ENCODE assay signal across 17 cellular contexts in the genomic region with DNA sequence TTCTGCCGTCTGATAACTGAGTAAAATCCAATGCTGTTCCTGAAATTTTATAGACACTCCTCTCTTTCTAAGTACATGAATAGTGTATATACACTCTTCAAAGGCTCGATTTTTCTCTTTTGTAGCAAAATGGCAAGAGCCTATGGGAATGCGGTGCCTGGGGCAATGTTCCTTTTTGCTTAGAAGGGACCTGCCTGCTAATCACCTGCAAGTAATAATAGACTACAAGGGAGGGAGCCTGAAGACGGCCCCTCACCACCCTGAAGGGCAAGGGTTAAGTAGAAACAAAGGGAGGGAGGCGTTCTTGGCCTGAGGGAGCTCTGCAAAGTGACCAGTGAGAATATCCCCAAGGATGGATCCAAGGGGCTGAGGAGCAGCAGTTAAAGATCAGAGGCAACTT.
DNase-seq lines count a peak whose midpoint lies in the region; ATAC-seq and TF ChIP-seq lines count a peak whose summit lies in the region.
"Had no signal": no experiment of that assay in that cellular context is flagged by ENCODE, and none has a peak within 500 bp of the region (broad histone marks: within the 10 kb centered on the region; RNA-seq: fewer than 3 reads in every experiment).

No MANE protein-coding gene starts in this region.

- peak; percentile 59 for ATAC-seq in WTC11
- ATAC-seq: GM12878, HepG2 had no signal

- H2AFZ ChIP-seq in hepatocyte (no peak overlapping the region), MM.1S (ENCODE audit: low read length) (no peak overlapping the region)

- DNase-seq in ELF-1 (ENCODE audit: low read depth, low spot score): peak; percentile 89
- no peak for DNase-seq in WTC11 (ENCODE audit: low spot score)
- DNase-seq in hepatocyte (ENCODE audit: low spot score): no peak
- peak; percentile 17 for DNase-seq in neural crest cell (ENCODE audit: low read depth, low spot score)
- no peak for DNase-seq in MM.1S
- no peak for DNase-seq in MG63
- DNase-seq in GOT3 (lab: John Stamatoyannopoulos, UW): no peak
- no peak for DNase-seq in A172 (ENCODE audit: low spot score)
- DNase-seq: 8988T; ACHN; CD4-positive, CD25-positive, alpha-beta regulatory T cell; DMS53; HCEC 1CT; HFFc6 had no signal

- H3K9me3 ChIP-seq in hepatocyte (ENCODE audit: low read depth) (no peaks in the 10 kb centered on the region), MM.1S (replicated peaks; ENCODE audit: insufficient read depth, low read length) (no peaks in the 10 kb centered on the region), MG63 (no peaks in the 10 kb centered on the region; the same call in 1 of the 2 replicates)
- H3K9me3 ChIP-seq: BLaER1 treated with 17β-estradiol and CSF1 and Interleukin-3, amounts not matched to agents 10 nM and 100 nM had no signal

- no peak overlapping the region for H3K27ac ChIP-seq in hepatocyte
- no peak overlapping the region for H3K27ac ChIP-seq in MM.1S (ENCODE audit: low read length)
- H3K27ac ChIP-seq: BLaER1 treated with 17β-estradiol and CSF1 and Interleukin-3, amounts not matched to agents 10 nM and 100 nM had no signal

- TF ChIP-seq CTCF in WTC11 (IDR thresholded peaks at IDR 0.05) (no peak), hepatocyte (IDR thresholded peaks at IDR 0.05; ENCODE audit: poor library complexity) (no peak), neural crest cell (conservative IDR thresholded peaks at IDR 0.05) (no peak), MM.1S (IDR thresholded peaks at IDR 0.05; ENCODE audit: low read length) (no peak)

- WGBS in hepatocyte (ENCODE audit: low lambda C conversion rate, missing lambda C conversion rate): 40% methylated on average over 5 of the region's 5 CpGs

- H3K9me3 Mint-ChIP-seq in WTC11: 0 out of 2 replicates have a peak, but pooled peaks cover 4% of the 10 kb centered on the region
- H3K9me3 Mint-ChIP-seq in neural crest cell: no peaks in the 10 kb centered on the region

- H4K20me1 ChIP-seq in hepatocyte (ENCODE audit: insufficient read depth, poor library complexity, severe bottlenecking): no peaks in the 10 kb centered on the region
- H4K20me1 ChIP-seq in MM.1S (ENCODE audit: insufficient read depth, low read length): no peaks in the 10 kb centered on the region
- H4K20me1 ChIP-seq: BLaER1 treated with 17β-estradiol and CSF1 and Interleukin-3, amounts not matched to agents 10 nM and 100 nM had no signal

- H3K36me3 Mint-ChIP-seq in WTC11: no peaks in the 10 kb centered on the region
- H3K36me3 Mint-ChIP-seq in neural crest cell (ENCODE audit: low read depth): peaks cover 2% of the 10 kb centered on the region
- H3K36me3 Mint-ChIP-seq: CD4-positive, CD25-positive, alpha-beta regulatory T cell had no signal

- peak overlapping the region; percentile 62 for H3K4me2 ChIP-seq in hepatocyte
- H3K4me2 ChIP-seq in MM.1S (ENCODE audit: low read depth, low read length): no peak overlapping the region
- H3K4me2 ChIP-seq: BLaER1 treated with 17β-estradiol and CSF1 and Interleukin-3, amounts not matched to agents 10 nM and 100 nM had no signal

- H3K4me3 ChIP-seq in hepatocyte: no peak overlapping the region
- H3K4me3 ChIP-seq in MM.1S (ENCODE audit: low read length): no peak overlapping the region
- H3K4me3 ChIP-seq in MG63: no peak overlapping the region
- H3K4me3 ChIP-seq: BLaER1 treated with 17β-estradiol and CSF1 and Interleukin-3, amounts not matched to agents 10 nM and 100 nM; GM12878 had no signal

- H3K27ac Mint-ChIP-seq in WTC11: 0 out of 2 replicates have a peak overlapping the region, but pooled peaks have one; percentile 20
- peak overlapping the region; percentile 51 for H3K27ac Mint-ChIP-seq in neural crest cell (ENCODE audit: unreplicated experiment)
- H3K27ac Mint-ChIP-seq: CD4-positive, CD25-positive, alpha-beta regulatory T cell; HFFc6 had no signal

- H3K4me1 Mint-ChIP-seq in WTC11 (peaks cover 22% of the 10 kb centered on the region), neural crest cell (peaks cover 12% of the 10 kb centered on the region)
- H3K4me1 Mint-ChIP-seq: CD4-positive, CD25-positive, alpha-beta regulatory T cell had no signal

- H3K27me3 Mint-ChIP-seq in WTC11 (ENCODE audit: low read depth) (no peaks in the 10 kb centered on the region), neural crest cell (ENCODE audit: low read depth) (no peaks in the 10 kb centered on the region)
- H3K27me3 Mint-ChIP-seq: CD4-positive, CD25-positive, alpha-beta regulatory T cell had no signal

- H3K27me3 ChIP-seq in hepatocyte (no peaks in the 10 kb centered on the region), MM.1S (replicated peaks; ENCODE audit: insufficient read depth, low read length) (no peaks in the 10 kb centered on the region), MG63 (no peaks in the 10 kb centered on the region)
- H3K27me3 ChIP-seq: BLaER1 treated with 17β-estradiol and CSF1 and Interleukin-3, amounts not matched to agents 10 nM and 100 nM had no signal

- H3F3A ChIP-seq in MM.1S (ENCODE audit: insufficient read depth, low read length): no peaks in the 10 kb centered on the region

- no peaks in the 10 kb centered on the region for H3K36me3 ChIP-seq in hepatocyte (replicated peaks; ENCODE audit: insufficient read depth, low read depth)
- H3K36me3 ChIP-seq in MM.1S (replicated peaks; ENCODE audit: insufficient read depth, low read length): no peaks in the 10 kb centered on the region
- H3K36me3 ChIP-seq in MG63: no peaks in the 10 kb centered on the region
- H3K36me3 ChIP-seq: BLaER1 treated with 17β-estradiol and CSF1 and Interleukin-3, amounts not matched to agents 10 nM and 100 nM had no signal

- POLR2A ChIA-PET in WTC11 (lab: Charles Lee): no interaction called here

- no peaks in the 10 kb centered on the region for H3K79me2 ChIP-seq in hepatocyte
- no peaks in the 10 kb centered on the region for H3K79me2 ChIP-seq in MM.1S (ENCODE audit: low read length)

- H3K9me2 ChIP-seq in hepatocyte (replicated peaks; ENCODE audit: insufficient read depth) (no peaks in the 10 kb centered on the region), MM.1S (replicated peaks; ENCODE audit: insufficient read depth, low read length) (no peaks in the 10 kb centered on the region)

- no peak overlapping the region for H3K4me3 Mint-ChIP-seq in WTC11
- H3K4me3 Mint-ChIP-seq in neural crest cell: peak overlapping the region; percentile 71
- H3K4me3 Mint-ChIP-seq: CD4-positive, CD25-positive, alpha-beta regulatory T cell; HFFc6 had no signal

- CTCF ChIA-PET in WTC11 (lab: Charles Lee): interaction anchor here (0.6 to 1.4 kb wide), 3 partner anchors 13 to 178 kb away, joined by 3 read pairs; no protein-coding TSS in a partner anchor

- H3K4me1 ChIP-seq in hepatocyte (ENCODE audit: insufficient read depth) (no peaks in the 10 kb centered on the region), MM.1S (ENCODE audit: low read length) (no peaks in the 10 kb centered on the region)

- H3K9ac ChIP-seq in MM.1S (ENCODE audit: low read length): no peak overlapping the region
- H3K9ac ChIP-seq: BLaER1 treated with 17β-estradiol and CSF1 and Interleukin-3, amounts not matched to agents 10 nM and 100 nM had no signal

TF ChIP-seq in WTC11, 78 proteins besides CTCF, POLR2A, EP300 and RAD21 (continues in another document):
- TF ChIP-seq TEAD4 (CRISPR knock-in tag; IDR thresholded peaks at IDR 0.05) (no peak), ZNF396 (CRISPR knock-in tag; IDR thresholded peaks at IDR 0.05; ENCODE audit: borderline replicate concordance) (no peak), GRHL2 (CRISPR knock-in tag; IDR thresholded peaks at IDR 0.05; ENCODE audit: insufficient replicate concordance, severe bottlenecking) (no peak), ZNF423 (CRISPR knock-in tag; IDR thresholded peaks at IDR 0.05) (no peak), OVOL2 (CRISPR knock-in tag; IDR thresholded peaks at IDR 0.05; ENCODE audit: borderline replicate concordance) (no peak), FOXP1 (CRISPR knock-in tag; IDR thresholded peaks at IDR 0.05; ENCODE audit: borderline replicate concordance) (no peak)
- TF ChIP-seq, protein P1, sequence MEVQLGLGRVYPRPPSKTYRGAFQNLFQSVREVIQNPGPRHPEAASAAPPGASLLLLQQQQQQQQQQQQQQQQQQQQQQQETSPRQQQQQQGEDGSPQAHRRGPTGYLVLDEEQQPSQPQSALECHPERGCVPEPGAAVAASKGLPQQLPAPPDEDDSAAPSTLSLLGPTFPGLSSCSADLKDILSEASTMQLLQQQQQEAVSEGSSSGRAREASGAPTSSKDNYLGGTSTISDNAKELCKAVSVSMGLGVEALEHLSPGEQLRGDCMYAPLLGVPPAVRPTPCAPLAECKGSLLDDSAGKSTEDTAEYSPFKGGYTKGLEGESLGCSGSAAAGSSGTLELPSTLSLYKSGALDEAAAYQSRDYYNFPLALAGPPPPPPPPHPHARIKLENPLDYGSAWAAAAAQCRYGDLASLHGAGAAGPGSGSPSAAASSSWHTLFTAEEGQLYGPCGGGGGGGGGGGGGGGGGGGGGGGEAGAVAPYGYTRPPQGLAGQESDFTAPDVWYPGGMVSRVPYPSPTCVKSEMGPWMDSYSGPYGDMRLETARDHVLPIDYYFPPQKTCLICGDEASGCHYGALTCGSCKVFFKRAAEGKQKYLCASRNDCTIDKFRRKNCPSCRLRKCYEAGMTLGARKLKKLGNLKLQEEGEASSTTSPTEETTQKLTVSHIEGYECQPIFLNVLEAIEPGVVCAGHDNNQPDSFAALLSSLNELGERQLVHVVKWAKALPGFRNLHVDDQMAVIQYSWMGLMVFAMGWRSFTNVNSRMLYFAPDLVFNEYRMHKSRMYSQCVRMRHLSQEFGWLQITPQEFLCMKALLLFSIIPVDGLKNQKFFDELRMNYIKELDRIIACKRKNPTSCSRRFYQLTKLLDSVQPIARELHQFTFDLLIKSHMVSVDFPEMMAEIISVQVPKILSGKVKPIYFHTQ (CRISPR knock-in tag; IDR thresholded peaks at IDR 0.05): no peak
- TF ChIP-seq, protein P2, sequence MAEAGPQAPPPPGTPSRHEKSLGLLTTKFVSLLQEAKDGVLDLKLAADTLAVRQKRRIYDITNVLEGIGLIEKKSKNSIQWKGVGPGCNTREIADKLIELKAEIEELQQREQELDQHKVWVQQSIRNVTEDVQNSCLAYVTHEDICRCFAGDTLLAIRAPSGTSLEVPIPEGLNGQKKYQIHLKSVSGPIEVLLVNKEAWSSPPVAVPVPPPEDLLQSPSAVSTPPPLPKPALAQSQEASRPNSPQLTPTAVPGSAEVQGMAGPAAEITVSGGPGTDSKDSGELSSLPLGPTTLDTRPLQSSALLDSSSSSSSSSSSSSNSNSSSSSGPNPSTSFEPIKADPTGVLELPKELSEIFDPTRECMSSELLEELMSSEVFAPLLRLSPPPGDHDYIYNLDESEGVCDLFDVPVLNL (CRISPR knock-in tag; IDR thresholded peaks at IDR 0.05; ENCODE audit: borderline replicate concordance, low read depth): no peak

Comparison
In these comparisons a context has a peak if more than half of its experiments do, and no peak if none do; other contexts are left out.
1. DNase-seq: peak in ELF-1 (single experiment) and neural crest cell (single experiment); none in WTC11 (single experiment), hepatocyte (single experiment), MM.1S (single experiment), MG63 (single experiment), GOT3 (single experiment) and A172 (single experiment).